11 cellular contexts compared by ENCODE assay signal in genomic region chr17:63440127-63440769, GRCh38. TPM values are rescaled to one million over a fixed set of nuclear protein-coding genes. Genes with fewer than 3 reads are reported as not detected.
DNase-seq lines count a peak whose midpoint lies in the region; ATAC-seq, FAIRE-seq and TF ChIP-seq lines count a peak whose summit lies in the region.
"Had no signal": no experiment of that assay in that cellular context is flagged by ENCODE, and none has a peak within 500 bp of the region (broad histone marks: within the 10 kb centered on the region; RNA-seq: fewer than 3 reads in every experiment).

No MANE protein-coding gene starts in this region.

- H3K27me3 ChIP-seq in astrocyte (ENCODE audit: insufficient read depth, low read length) (no peaks in the 10 kb centered on the region), lower lobe of right lung (ENCODE audit: low read depth) (no peaks in the 10 kb centered on the region), upper lobe of left lung (no peaks in the 10 kb centered on the region)

- no peaks in the 10 kb centered on the region for H3K9me3 Mint-ChIP-seq in activated naive CD4-positive, alpha-beta T cell treated with anti-CD3 and anti-CD28 coated beads, Interleukin-2, amount 50 U/mL, for 24 hours
- H3K9me3 Mint-ChIP-seq in astrocyte (ENCODE audit: unreplicated experiment) = no peaks in the 10 kb centered on the region

- no peaks in the 10 kb centered on the region for H3K36me3 Mint-ChIP-seq in activated naive CD4-positive, alpha-beta T cell treated with anti-CD3 and anti-CD28 coated beads, Interleukin-2, amount 50 U/mL, for 24 hours
- no peaks in the 10 kb centered on the region for H3K36me3 Mint-ChIP-seq in astrocyte (ENCODE audit: low read depth, unreplicated experiment)

- no peak for FAIRE-seq in astrocyte (lab: Jason Lieb, UNC)
- FAIRE-seq in urothelium cell line (lab: Jason Lieb, UNC) = no peak

- peak overlapping the region; percentile 40 for H3K4me3 Mint-ChIP-seq in activated naive CD4-positive, alpha-beta T cell treated with anti-CD3 and anti-CD28 coated beads, Interleukin-2, amount 50 U/mL, for 24 hours
- no peak overlapping the region for H3K4me3 Mint-ChIP-seq in astrocyte (ENCODE audit: unreplicated experiment)

- peaks cover 22% of the 10 kb centered on the region for H3K4me1 Mint-ChIP-seq in activated naive CD4-positive, alpha-beta T cell treated with anti-CD3 and anti-CD28 coated beads, Interleukin-2, amount 50 U/mL, for 24 hours
- H3K4me1 Mint-ChIP-seq in astrocyte (ENCODE audit: low read depth, unreplicated experiment) = peaks cover 6% of the 10 kb centered on the region

- no peak overlapping the region for H2AFZ ChIP-seq in astrocyte (ENCODE audit: low read depth, low read length)

- H3K4me1 ChIP-seq in astrocyte (ENCODE audit: insufficient read depth, low read length) (peaks cover 4% of the 10 kb centered on the region), lower lobe of right lung (peaks cover 64% of the 10 kb centered on the region), upper lobe of left lung (peaks cover 56 to 92% (median 67%) of the 10 kb centered on the region in 4 donors)

- no peak overlapping the region for H3K4me3 ChIP-seq in astrocyte (ENCODE audit: insufficient read depth, low read depth, low read length)
- H3K4me3 ChIP-seq in lower lobe of right lung = no peak overlapping the region
- H3K4me3 ChIP-seq in upper lobe of left lung = peak overlapping the region in 1 of 4 donors; percentile 15

- peak overlapping the region; percentile 68 for H3K27ac Mint-ChIP-seq in activated naive CD4-positive, alpha-beta T cell treated with anti-CD3 and anti-CD28 coated beads, Interleukin-2, amount 50 U/mL, for 24 hours
- no peak overlapping the region for H3K27ac Mint-ChIP-seq in astrocyte (ENCODE audit: unreplicated experiment)

- no peaks in the 10 kb centered on the region for H4K20me1 ChIP-seq in astrocyte (ENCODE audit: insufficient read depth, low read length)

- no peak for TF ChIP-seq POLR2A in upper lobe of left lung (IDR thresholded peaks at IDR 0.05)

- intact Hi-C loops in lower lobe of right lung (cut with DNase I) = no loop called here

- H3K9me3 ChIP-seq in astrocyte (ENCODE audit: insufficient read depth, low read depth, low read length) (no peaks in the 10 kb centered on the region), lower lobe of right lung (no peaks in the 10 kb centered on the region), upper lobe of left lung (no peaks in the 10 kb centered on the region)

- H3K79me2 ChIP-seq in astrocyte (ENCODE audit: insufficient read depth, low read length) = no peaks in the 10 kb centered on the region

- H3K9ac ChIP-seq in astrocyte (ENCODE audit: low read length) = no peak overlapping the region

- no peak for TF ChIP-seq EP300 in upper lobe of left lung (IDR thresholded peaks at IDR 0.05)

- WGBS in upper lobe of left lung, 2 donors = 71 to 80% methylated on average over 15 to 22 of the region's 22 CpGs

- no peak for TF ChIP-seq CTCF in astrocyte (IDR thresholded peaks at IDR 0.05; ENCODE audit: insufficient read depth, low read depth, low read length)
- no peak for TF ChIP-seq CTCF in lower lobe of right lung (IDR thresholded peaks at IDR 0.05)
- no peak for TF ChIP-seq CTCF in upper lobe of left lung (IDR thresholded peaks at IDR 0.05)

- no peak overlapping the region for H3K27ac ChIP-seq in astrocyte (ENCODE audit: low read depth, low read length)
- H3K27ac ChIP-seq in lower lobe of right lung = peak overlapping the region; percentile 71
- H3K27ac ChIP-seq in upper lobe of left lung = peak overlapping the region; percentile 63 to 97 (median 78)

- H3K36me3 ChIP-seq in astrocyte (ENCODE audit: insufficient read depth, low read length) (no peaks in the 10 kb centered on the region), lower lobe of right lung (peaks cover 7% of the 10 kb centered on the region), upper lobe of left lung (no peaks in the 10 kb centered on the region)

- peak overlapping the region; percentile 53 for H3K4me2 ChIP-seq in astrocyte (ENCODE audit: low read length)

- DNase-seq in activated naive CD4-positive, alpha-beta T cell (lab: John Stamatoyannopoulos, UW) = no peak
- DNase-seq in astrocyte (ENCODE audit: low read depth) (no peak), lower lobe of right lung (no peak), upper lobe of left lung (no peak), middle frontal gyrus (ENCODE audit: extremely low spot score, low spot score) (no peak), urothelium cell line (ENCODE audit: low spot score) (no peak), pons (ENCODE audit: low spot score) (no peak)
- DNase-seq: GOT3, NCI-H748 treated with DMSO at 0.1 percent for 48 hours had no signal

- H3K27me3 Mint-ChIP-seq in activated naive CD4-positive, alpha-beta T cell treated with anti-CD3 and anti-CD28 coated beads, Interleukin-2, amount 50 U/mL, for 24 hours = no peaks in the 10 kb centered on the region
- H3K27me3 Mint-ChIP-seq in astrocyte (ENCODE audit: low read depth, unreplicated experiment) = peaks cover 12% of the 10 kb centered on the region

- ATAC-seq in lower lobe of right lung (no peak), upper lobe of left lung (ENCODE audit: low FRiP score in 2 of 2) (no peak)
- ATAC-seq: left lobe of liver had no signal

RNA-seq across cellular contexts. Expression of gene CYB561, which starts 5.9 kb away (rescaled TPM):
- total RNA-seq in astrocyte (8.1 and 8.3 TPM in 2 replicates), lower lobe of right lung (49.9 TPM), upper lobe of left lung (100 to 1,000 TPM in 1 of 6 donors, 10 to 100 TPM in 5; 53.7 to 124 (median 64.4) TPM)

RNA-seq across cellular contexts. Expression of gene ACE, which starts 36.6 kb away (rescaled TPM):
- 0.87 and 1.0 TPM in 2 replicates for total RNA-seq in astrocyte
- total RNA-seq in lower lobe of right lung = 90.7 TPM
- total RNA-seq in upper lobe of left lung = 10 to 100 TPM; 21.1 to 90.6 (median 65.1) TPM

Comparison
In these comparisons a context has a peak if more than half of its experiments do, and no peak if none do; other contexts are left out.
1. RNA of gene ACE, which starts 36.6 kb away (total RNA-seq): 90.7 TPM in lower lobe of right lung (single experiment) and 21.1 to 90.6 TPM in upper lobe of left lung; 0.87 to 1.0 TPM in astrocyte; every median in the first group is over 10 times any median in the second.